21 cellular contexts compared by ENCODE assay signal in genomic region chr11:134667505-134667904, GRCh38.
"Had no signal": no experiment of that assay in that cellular context is flagged by ENCODE, and none has a peak within 500 bp of the region (broad histone marks: within the 10 kb centered on the region; RNA-seq: fewer than 3 reads in every experiment).

No MANE protein-coding gene starts in this region.

- H3K36me3 ChIP-seq: cardiac muscle cell, left ventricle myocardium inferior, prostate gland, right atrium auricular region, tibial artery had no signal

- DNase-seq: activated CD4-positive, alpha-beta T cell treated with anti-CD3 and anti-CD28 coated beads, Interleukin-2, amount 10 ng/mL, durations not matched to agents 7 days and 5 days; activated CD8-positive, alpha-beta T cell treated with anti-CD3 and anti-CD28 coated beads for 36 hours; activated effector memory CD4-positive, alpha-beta T cell treated with anti-CD3 and anti-CD28 coated beads, Interleukin-2, amount 50 U/mL, for 16 hours; activated naive CD4-positive, alpha-beta T cell treated with anti-CD3 and anti-CD28 coated beads, Interleukin-2, amount 10 ng/mL, durations not matched to agents 7 days and 5 days; body of pancreas; effector CD4-positive, alpha-beta T cell; erythroblast; glutamatergic neuron; left ventricle myocardium inferior; mammary epithelial cell; midbrain; natural killer cell; stimulated activated CD4-positive, alpha-beta T cell treated with anti-CD3 and anti-CD28 coated beads, Interleukin-12 subunit alpha, Interleukin-12 subunit beta, amount 100 ng/mL, for 4 hours; stimulated activated CD4-positive, alpha-beta T cell treated with anti-CD3 and anti-CD28 coated beads, Interleukin-4, amount 100 ng/mL, for 4 hours; T-helper 2 cell; tibial artery had no signal

- H3K4me3 Mint-ChIP-seq: activated CD4-positive, alpha-beta T cell treated with anti-CD3 and anti-CD28 coated beads, Interleukin-2, amount 10 ng/mL, durations not matched to agents 7 days and 5 days; activated CD8-positive, alpha-beta T cell treated with anti-CD3 and anti-CD28 coated beads for 36 hours; activated naive CD4-positive, alpha-beta T cell treated with anti-CD3 and anti-CD28 coated beads, Interleukin-2, amount 10 ng/mL, durations not matched to agents 7 days and 5 days; natural killer cell; stimulated activated naive CD8-positive, alpha-beta T cell treated with anti-CD3 and anti-CD28 coated beads, Interleukin-15, Interleukin-2, amounts not matched to agents 100 ng/mL and 50 ng/mL, for 24 hours had no signal

- H3K9me3 Mint-ChIP-seq: activated CD4-positive, alpha-beta T cell treated with anti-CD3 and anti-CD28 coated beads, Interleukin-2, amount 10 ng/mL, durations not matched to agents 7 days and 5 days; activated CD8-positive, alpha-beta T cell treated with anti-CD3 and anti-CD28 coated beads for 36 hours; natural killer cell; stimulated activated naive CD8-positive, alpha-beta T cell treated with anti-CD3 and anti-CD28 coated beads, Interleukin-15, Interleukin-2, amounts not matched to agents 100 ng/mL and 50 ng/mL, for 24 hours had no signal

- ATAC-seq: activated CD8-positive, alpha-beta T cell treated with anti-CD3 and anti-CD28 coated beads for 36 hours; body of pancreas; natural killer cell had no signal

- H3K36me3 Mint-ChIP-seq: activated naive CD4-positive, alpha-beta T cell treated with anti-CD3 and anti-CD28 coated beads, Interleukin-2, amount 10 ng/mL, durations not matched to agents 7 days and 5 days; natural killer cell had no signal

- H3K27me3 ChIP-seq: body of pancreas, cardiac muscle cell, right atrium auricular region had no signal

- H3K4me1 Mint-ChIP-seq: activated CD4-positive, alpha-beta T cell treated with anti-CD3 and anti-CD28 coated beads, Interleukin-2, amount 10 ng/mL, durations not matched to agents 7 days and 5 days; activated naive CD4-positive, alpha-beta T cell treated with anti-CD3 and anti-CD28 coated beads, Interleukin-2, amount 10 ng/mL, durations not matched to agents 7 days and 5 days; natural killer cell had no signal

- H3K4me3 ChIP-seq: body of pancreas, cardiac muscle cell, hepatocyte, left ventricle myocardium inferior, prostate gland, right atrium auricular region, tibial artery had no signal

- H3K27ac Mint-ChIP-seq: activated CD4-positive, alpha-beta T cell treated with anti-CD3 and anti-CD28 coated beads, Interleukin-2, amount 10 ng/mL, durations not matched to agents 7 days and 5 days; activated CD8-positive, alpha-beta T cell treated with anti-CD3 and anti-CD28 coated beads for 36 hours; activated naive CD4-positive, alpha-beta T cell treated with anti-CD3 and anti-CD28 coated beads, Interleukin-2, amount 10 ng/mL, durations not matched to agents 7 days and 5 days; natural killer cell; stimulated activated naive CD8-positive, alpha-beta T cell treated with anti-CD3 and anti-CD28 coated beads, Interleukin-15, Interleukin-2, amounts not matched to agents 100 ng/mL and 50 ng/mL, for 24 hours had no signal
